1 cellular context compared by ENCODE assay signal in genomic region chr13:90032841-90033493, GRCh38.
A peak's percentile ranks its signal among the peaks of the same experiment; 100 is the strongest.
TF ChIP-seq lines count a peak whose summit lies in the region.

No MANE protein-coding gene starts in this region.

TF ChIP-seq in K562, 482 proteins besides CTCF, POLR2A, EP300 and RAD21 (continued from another document):
- TF ChIP-seq SETDB1 (IDR thresholded peaks at IDR 0.05; ENCODE audit: low read length), result peak; percentile 2
